ENCODE assay signal across 8 cellular contexts in genomic region chr3:132034486-132035464, GRCh38. TPM values are rescaled to one million over a fixed set of nuclear protein-coding genes. Genes with fewer than 3 reads are reported as not detected.
A peak's percentile ranks its signal among the peaks of the same experiment; 100 is the strongest.
DNase-seq lines count a peak whose midpoint lies in the region; ATAC-seq, FAIRE-seq and TF ChIP-seq lines count a peak whose summit lies in the region.

CPNE4 (minus strand) TSS chr3:132035014.

- no peaks in the 10 kb centered on the region for H3K36me3 ChIP-seq in H1 (ENCODE audit: control insufficient read depth in 2 of 4, insufficient read depth in 4 of 4, low read length in 3 of 4)

- H3K4ac ChIP-seq in H1 (replicated peaks; ENCODE audit: insufficient read length, low read depth, low read length), result no peak within 1 kb of the TSS

- H3K27ac Mint-ChIP-seq in activated CD4-positive, alpha-beta memory T cell treated with anti-CD3 and anti-CD28 coated beads, Interleukin-2, amount 10 ng/mL, durations not matched to agents 7 days and 5 days, result no peak within 1 kb of the TSS

- peaks cover 0 to 20% (median 8%) of the 10 kb centered on the region in 4 experiments; a peak in 6 of 7 replicates for H3K27me3 ChIP-seq in H1 (replicated peaks in 1 of 4; ENCODE audit: control insufficient read depth in 3 of 4, extremely low read depth in 1 of 4, insufficient read depth in 3 of 4, low read length in 3 of 4)

- CTCF ChIA-PET in activated CD4-positive, alpha-beta memory T cell treated with anti-CD3 and anti-CD28 coated beads, Interleukin-2, amount 10 ng/mL, durations not matched to agents 7 days and 5 days (lab: Charles Lee), result interaction anchor here (0.6 to 1.3 kb wide), 10 partner anchors 9 to 1001 kb away, joined by 3 to 8 read pairs (median 3); no protein-coding TSS in a partner anchor
- CTCF ChIA-PET in H1 (lab: Charles Lee; ENCODE audit: partially characterized antibody), result interaction anchor here (0.7 to 3.8 kb wide), 33 partner anchors 15 to 531 kb away, joined by 3 to 39 read pairs (median 3); no protein-coding TSS in a partner anchor

- H3K14ac ChIP-seq in H1 (ENCODE audit: insufficient read length), result no peak within 1 kb of the TSS

- H2BK12ac ChIP-seq in H1 (ENCODE audit: low read depth, low read length), result no peak within 1 kb of the TSS; the same call in 1 of the 2 replicates

- H2AK5ac ChIP-seq in H1 (ENCODE audit: low read depth, low read length), result no peak within 1 kb of the TSS

- no peak within 1 kb of the TSS; the same call in 1 of the 2 replicates for H4K8ac ChIP-seq in H1 (ENCODE audit: extremely low read depth, insufficient read depth, low read length)

- no peak within 1 kb of the TSS for H2BK15ac ChIP-seq in H1 (ENCODE audit: low read length)

- peak; percentile 67 to 77 for TF ChIP-seq RAD21 in H1 (IDR thresholded peaks at IDR 0.05 in 1 of 2, conservative IDR thresholded peaks at IDR 0.05 in 1 of 2; ENCODE audit: low read depth in 2 of 2, low read length in 2 of 2)

- POLR2A ChIA-PET in activated CD4-positive, alpha-beta memory T cell treated with anti-CD3 and anti-CD28 coated beads, Interleukin-2, amount 10 ng/mL, durations not matched to agents 7 days and 5 days (lab: Charles Lee), result no interaction called here
- POLR2A ChIA-PET in H1 (lab: Charles Lee; ENCODE audit: partially characterized antibody), result interaction anchor here (1.3 kb wide), 1 partner anchor 486 kb away, joined by 3 read pairs; no protein-coding TSS in a partner anchor

- no peaks in the 10 kb centered on the region for H3K9me3 ChIP-seq in H1 (ENCODE audit: insufficient read depth in 2 of 2, low read depth in 1 of 2, low read length in 1 of 2)

- no peak within 1 kb of the TSS for H3K23ac ChIP-seq in H1 (ENCODE audit: insufficient read length)

- peaks cover 44% of the 10 kb centered on the region for H3K27me3 Mint-ChIP-seq in activated CD4-positive, alpha-beta memory T cell treated with anti-CD3 and anti-CD28 coated beads, Interleukin-2, amount 10 ng/mL, durations not matched to agents 7 days and 5 days

- H3K23me2 ChIP-seq in H1 (ENCODE audit: low read depth, low read length), result peaks cover 16% of the 10 kb centered on the region

- no peak for FAIRE-seq in H1 (lab: Jason Lieb, UNC)

- DNase-seq in Ammon's horn (ENCODE audit: low spot score), result peak; percentile 77
- peak; percentile 79 for DNase-seq in HPDE6-E6E7 (ENCODE audit: extremely low spot score)
- peak; percentile 79 for DNase-seq in NCI-H748 (lab: John Stamatoyannopoulos, UW; ENCODE audit: unreplicated experiment)
- peak; percentile 78 for DNase-seq in activated CD4-positive, alpha-beta memory T cell treated with anti-CD3 and anti-CD28 coated beads, Interleukin-2, amount 10 ng/mL, durations not matched to agents 7 days and 5 days
- DNase-seq in H1 (ENCODE audit: low read depth in 1 of 2, low spot score in 2 of 2), result peak; percentile 77 to 100
- DNase-seq in medulla oblongata (ENCODE audit: extremely low spot score), result peak; percentile 79
- DNase-seq in stimulated activated CD8-positive, alpha-beta memory T cell treated with anti-CD3 and anti-CD28 coated beads, Interleukin-12 subunit alpha, Interleukin-12 subunit beta, amount 100 ng/mL, for 1 hour (ENCODE audit: low read depth), result peak; percentile 5

- TF ChIP-seq CTCF in H1 (IDR thresholded peaks at IDR 0.05; ENCODE audit: control extremely low read depth in 1 of 3, insufficient read depth in 1 of 3, low read depth in 1 of 3, low read length in 3 of 3), result peak; percentile 77 to 91 (median 88)

- peaks cover 2% of the 10 kb centered on the region for H3K36me3 Mint-ChIP-seq in activated CD4-positive, alpha-beta memory T cell treated with anti-CD3 and anti-CD28 coated beads, Interleukin-2, amount 10 ng/mL, durations not matched to agents 7 days and 5 days (ENCODE audit: low read depth)

- H3K79me2 ChIP-seq in H1 (ENCODE audit: control insufficient read depth in 1 of 2, insufficient read depth in 2 of 2, low read length in 2 of 2), result no peaks in the 10 kb centered on the region

- H4K20me1 ChIP-seq in H1 (replicated peaks in 1 of 2; ENCODE audit: control insufficient read depth in 1 of 2, insufficient read depth in 2 of 2, low read length in 2 of 2), result no peaks in the 10 kb centered on the region

- ATAC-seq in GM19351 (IDR thresholded peaks at IDR 0.05; ENCODE audit: unreplicated experiment), result peak; percentile 98

- no peak within 1 kb of the TSS for H4K5ac ChIP-seq in H1 (ENCODE audit: insufficient read length, low read depth, low read length)

- H3K4me3 ChIP-seq in H1 (ENCODE audit: extremely low read depth in 1 of 4, insufficient read depth in 2 of 4, low read depth in 3 of 4, low read length in 4 of 4), result peak within 1 kb of the TSS; percentile 46 to 79 (median 70)

- H3K9ac ChIP-seq in H1 (replicated peaks in 1 of 4; ENCODE audit: extremely low read depth in 1 of 4, low read depth in 3 of 4, low read length in 3 of 4), result no peak within 1 kb of the TSS

- no peaks in the 10 kb centered on the region for H3K9me3 Mint-ChIP-seq in activated CD4-positive, alpha-beta memory T cell treated with anti-CD3 and anti-CD28 coated beads, Interleukin-2, amount 10 ng/mL, durations not matched to agents 7 days and 5 days

- H3K27ac ChIP-seq in H1 (ENCODE audit: low read depth, low read length), result no peak within 1 kb of the TSS

- H2BK5ac ChIP-seq in H1 (ENCODE audit: low read depth, low read length), result 0 out of 2 replicates have a peak within 1 kb of the TSS, but pooled peaks have one; percentile 11

- no peaks in the 10 kb centered on the region; a peak in 2 of 7 replicates for H3K4me1 ChIP-seq in H1 (replicated peaks in 1 of 4; ENCODE audit: control insufficient read depth in 3 of 4, insufficient read depth in 4 of 4, low read length in 3 of 4)

- no peak; a peak in 1 of 3 replicates for TF ChIP-seq POLR2A in H1 (IDR thresholded peaks at IDR 0.05; ENCODE audit: control extremely low read depth in 1 of 2, low read depth in 2 of 2, low read length in 2 of 2)

- H3K18ac ChIP-seq in H1 (ENCODE audit: extremely low read depth, low read length), result no peak within 1 kb of the TSS

- H3K4me2 ChIP-seq in H1 (ENCODE audit: insufficient read depth in 1 of 2, low read depth in 2 of 2, low read length in 2 of 2), result peak within 1 kb of the TSS; percentile 90 to 93

- peak within 1 kb of the TSS; percentile 95 for H2AFZ ChIP-seq in H1 (ENCODE audit: low read length)

- no peak within 1 kb of the TSS for H2BK120ac ChIP-seq in H1 (replicated peaks; ENCODE audit: low read depth, low read length)

- H4K91ac ChIP-seq in H1 (replicated peaks; ENCODE audit: insufficient read length, low read length), result no peak within 1 kb of the TSS

- 6% methylated on average over 49 of the region's 49 CpGs; no CpG with 5 or more reads in 1 of the 2 experiments for WGBS in H1 (ENCODE audit: extremely low coverage in 1 of 2, insufficient coverage in 1 of 2, insufficient read length in 1 of 2, insufficient replicate concordance in 2 of 2, low coverage in 1 of 2, low lambda C conversion rate in 2 of 2, missing lambda C conversion rate in 1 of 2), 2 experiments

- H2BK20ac ChIP-seq in H1 (ENCODE audit: low read length), result no peak within 1 kb of the TSS

- H3K4me1 Mint-ChIP-seq in activated CD4-positive, alpha-beta memory T cell treated with anti-CD3 and anti-CD28 coated beads, Interleukin-2, amount 10 ng/mL, durations not matched to agents 7 days and 5 days, result peaks cover 5% of the 10 kb centered on the region

- no peak for TF ChIP-seq EP300 in H1 (IDR thresholded peaks at IDR 0.05; ENCODE audit: borderline replicate concordance in 1 of 2, low read depth in 2 of 2, low read length in 2 of 2)

- H3K4me3 Mint-ChIP-seq in activated CD4-positive, alpha-beta memory T cell treated with anti-CD3 and anti-CD28 coated beads, Interleukin-2, amount 10 ng/mL, durations not matched to agents 7 days and 5 days, result no peak within 1 kb of the TSS

- H3K56ac ChIP-seq in H1 (replicated peaks; ENCODE audit: insufficient read length, low read depth, low read length), result no peak within 1 kb of the TSS

- H3K79me1 ChIP-seq in H1 (ENCODE audit: low read depth, low read length), result no peaks in the 10 kb centered on the region; the same call in 1 of the 2 replicates

TF ChIP-seq in H1, 55 proteins besides CTCF, POLR2A, EP300 and RAD21 (continues in another document):
- TF ChIP-seq SP2 (IDR thresholded peaks at IDR 0.05; ENCODE audit: low read length) (no peak), KDM5A (IDR thresholded peaks at IDR 0.05; ENCODE audit: low read length) (no peak), FOSL1 (IDR thresholded peaks at IDR 0.05; ENCODE audit: insufficient read depth, low read depth, low read length) (no peak), ATF2 (IDR thresholded peaks at IDR 0.05; ENCODE audit: low read length) (no peak), ZNF274 (IDR thresholded peaks at IDR 0.05; ENCODE audit: borderline replicate concordance, extremely low read depth, low read length) (no peak), CBX5 (IDR thresholded peaks at IDR 0.05; ENCODE audit: low read depth, low read length) (no peak), TBP (IDR thresholded peaks at IDR 0.05; ENCODE audit: low read depth, low read length) (0 out of 2 replicates have a peak, but pooled peaks have one; percentile 41), SIRT6 (IDR thresholded peaks at IDR 0.05; ENCODE audit: low read length) (no peak), TEAD4 (IDR thresholded peaks at IDR 0.05; ENCODE audit: low read depth, low read length) (0 out of 2 replicates have a peak, but pooled peaks have one; percentile 2), RFX5 (IDR thresholded peaks at IDR 0.05; ENCODE audit: borderline replicate concordance, low read depth, low read length) (no peak)

RNA-seq across cellular contexts. Expression of gene CPNE4, which starts in this region (rescaled TPM):
- total RNA-seq in activated CD4-positive, alpha-beta memory T cell treated with anti-CD3 and anti-CD28 coated beads, Interleukin-2, amount 10 ng/mL, durations not matched to agents 7 days and 5 days, result not detected
- 1.9 and 3.8 TPM in 2 replicates for total RNA-seq in H1 (2021; fragmentation: NEBNext Ultra II Directional; extraction: Animal tissue kit (Norgen Biotek cat#: 25700))
- polyA plus RNA-seq in H1 (2011; rRNA removed), result 0.82 TPM in 2 replicates
- 1.2 TPM for polyA plus RNA-seq in H1 (2011; cell fraction: cytosol; rRNA removed)
- polyA plus RNA-seq in H1 (2011; cell fraction: nucleus; rRNA removed), result 1.9 TPM
- 2.8 to 4.3 TPM (median 3.3 TPM) in 4 replicates for polyA plus RNA-seq in H1 (2012, experiment 1 of 2)
- 1.4 TPM for polyA plus RNA-seq in H1 (2012, experiment 2 of 2)
- polyA plus RNA-seq in H1 (2013, experiment 1 of 2), result 1.3 TPM
- 0.85 TPM for polyA plus RNA-seq in H1 (2013, experiment 2 of 2)
- 4.4 and 7.1 TPM in 2 replicates for polyA minus RNA-seq in H1 (2011; rRNA and poly(A)+ RNA removed)
- 0.88 TPM for polyA minus RNA-seq in H1 (2011; cell fraction: cytosol; rRNA and poly(A)+ RNA removed)
- polyA minus RNA-seq in H1 (2011; cell fraction: nucleus; rRNA and poly(A)+ RNA removed), result 6.2 TPM

Comparison
In these comparisons a context has a peak if more than half of its experiments do, and no peak if none do; other contexts are left out.
1. Peak in DNase-seq in activated CD4-positive, alpha-beta memory T cell treated with anti-CD3 and anti-CD28 coated beads, Interleukin-2, amount 10 ng/mL, durations not matched to agents 7 days and 5 days; RNA of the gene not detected or under 1 TPM.
2. DNase-seq: peak in every context shown above with its lines; median percentile 88 in H1; 79 in HPDE6-E6E7; 79 in NCI-H748; 79 in medulla oblongata; 78 in activated CD4-positive, alpha-beta memory T cell treated with anti-CD3 and anti-CD28 coated beads, Interleukin-2, amount 10 ng/mL, durations not matched to agents 7 days and 5 days; 77 in Ammon's horn; 5 in stimulated activated CD8-positive, alpha-beta memory T cell treated with anti-CD3 and anti-CD28 coated beads, Interleukin-12 subunit alpha, Interleukin-12 subunit beta, amount 100 ng/mL, for 1 hour.